Comparison of ENCODE assay signal across 1 cellular context in genomic region chr12:26327975-26328635, GRCh38.
TF ChIP-seq lines count a peak whose summit lies in the region.

No MANE protein-coding gene starts in this region.

TF ChIP-seq in WTC11, 78 proteins besides CTCF, POLR2A, EP300 and RAD21 (continued from another document):
- TF ChIP-seq, protein P1, sequence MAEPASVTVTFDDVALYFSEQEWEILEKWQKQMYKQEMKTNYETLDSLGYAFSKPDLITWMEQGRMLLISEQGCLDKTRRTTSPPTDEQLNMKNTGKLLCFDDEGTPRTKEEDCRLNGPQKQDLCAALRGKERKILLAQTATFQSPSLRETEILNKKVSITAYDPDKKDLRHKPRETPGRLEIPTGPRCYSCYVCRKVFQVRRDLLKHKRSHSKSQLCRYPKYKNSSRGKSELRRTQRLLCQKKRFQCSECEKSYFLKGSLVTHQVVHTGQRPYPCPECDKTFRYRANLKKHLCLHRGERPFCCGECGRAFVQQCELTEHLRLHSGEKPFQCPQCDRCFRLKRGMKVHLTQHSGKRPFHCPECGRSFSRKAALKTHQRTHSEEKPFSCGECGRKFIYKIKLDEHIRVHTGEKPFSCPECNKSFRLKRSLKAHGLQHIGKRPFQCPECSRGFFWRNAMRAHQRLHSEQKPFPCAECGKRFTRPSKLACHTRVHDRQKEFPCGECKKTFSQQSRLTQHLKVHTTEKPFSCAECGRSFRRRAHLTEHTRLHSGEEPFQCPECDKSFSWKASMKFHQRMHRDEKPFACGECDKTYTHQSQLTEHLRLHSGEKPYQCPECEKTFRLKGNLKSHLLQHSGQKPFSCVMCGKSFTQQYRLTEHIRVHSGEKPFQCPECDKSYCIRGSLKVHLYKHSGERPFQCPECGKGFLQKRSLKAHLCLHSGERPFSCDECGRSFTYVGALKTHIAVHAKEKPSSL (CRISPR knock-in tag; conservative IDR thresholded peaks at IDR 0.05) = no peak
- no peak for TF ChIP-seq TEAD1 (CRISPR knock-in tag; IDR thresholded peaks at IDR 0.05)
